8 cellular contexts compared by ENCODE assay signal in the genomic region with DNA sequence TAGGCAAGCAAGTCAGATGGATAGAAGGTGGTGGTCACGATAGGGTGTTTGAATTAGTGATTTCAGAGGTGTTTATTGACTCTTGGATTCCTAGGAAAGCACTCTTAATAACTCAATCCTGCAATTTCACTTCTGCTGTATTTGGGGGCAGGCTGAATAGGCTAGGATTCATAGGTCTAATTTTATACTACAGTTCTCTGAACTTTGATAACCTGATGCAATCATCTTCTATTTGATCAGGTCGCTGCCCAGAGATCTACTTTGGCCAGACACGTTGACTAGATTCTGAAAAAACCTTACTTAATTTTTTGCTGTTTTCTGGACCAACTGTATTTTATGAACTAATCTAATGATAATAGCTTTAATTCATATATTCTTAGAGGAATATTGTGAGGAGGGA.
"Had no signal": no experiment of that assay in that cellular context is flagged by ENCODE, and none has a peak within 500 bp of the region (broad histone marks: within the 10 kb centered on the region; RNA-seq: fewer than 3 reads in every experiment).

No MANE protein-coding gene starts in this region.

- H3K4me3 Mint-ChIP-seq: GM23338, H9 had no signal

- FAIRE-seq: H1, H54, K562 had no signal

- DNase-seq: H9, HCEC 1CT, IMR-90 had no signal

- H3K27ac ChIP-seq: HL-60 had no signal

- ATAC-seq: GM23338, K562 had no signal

- H3K4me1 Mint-ChIP-seq: GM23338, H9 had no signal

- H3K4me3 ChIP-seq: GM23338, K562 had no signal

- H2AFZ ChIP-seq: GM23338 had no signal

- H3K27ac Mint-ChIP-seq: GM23338, H9 had no signal

- H3K4me2 ChIP-seq: GM23338 had no signal
